ENCODE assay signal across 1 cellular context in genomic region chr1:227728059-227728891, GRCh38.
A peak's percentile ranks its signal among the peaks of the same experiment; 100 is the strongest.
TF ChIP-seq lines count a peak whose summit lies in the region.

No MANE protein-coding gene starts in this region.

TF ChIP-seq in K562, 482 proteins besides CTCF, POLR2A, EP300 and RAD21 (continues in another document):
- TF ChIP-seq TAF15 (IDR thresholded peaks at IDR 0.05; ENCODE audit: low read depth, low read length), result no peak
- peak; percentile 83; the same call in 1 of the 2 replicates for TF ChIP-seq NFATC3 (IDR thresholded peaks at IDR 0.05)
- TF ChIP-seq CREB5 (CRISPR knock-in tag; IDR thresholded peaks at IDR 0.05), result peak; percentile 65; the same call in 1 of the 2 replicates
- no peak for TF ChIP-seq RBM25 (IDR thresholded peaks at IDR 0.05; ENCODE audit: low read depth, low read length, severe bottlenecking)
- TF ChIP-seq VEZF1 (CRISPR knock-in tag; IDR thresholded peaks at IDR 0.05), result peak; percentile 85
- TF ChIP-seq SRF (CRISPR knock-in tag; IDR thresholded peaks at IDR 0.05), result peak in 1 of 2 experiments; percentile 46; a peak in 1 of 4 replicates
- peak; percentile 81; the same call in 1 of the 2 replicates for TF ChIP-seq ZBTB9 (CRISPR knock-in tag; IDR thresholded peaks at IDR 0.05)
- 0 out of 2 replicates have a peak, but pooled peaks have one; percentile 12 for TF ChIP-seq TCF15 (CRISPR knock-in tag; IDR thresholded peaks at IDR 0.05)
- TF ChIP-seq ZNF740 (CRISPR knock-in tag; IDR thresholded peaks at IDR 0.05), result peak; percentile 32; the same call in 1 of the 2 replicates
- TF ChIP-seq ZNF740 (tag; IDR thresholded peaks at IDR 0.05), result no peak
- TF ChIP-seq ZBTB40 (IDR thresholded peaks at IDR 0.05), result no peak
- TF ChIP-seq ZBTB40 (CRISPR knock-in tag; IDR thresholded peaks at IDR 0.05), result no peak
- no peak for TF ChIP-seq ZNF311 (CRISPR knock-in tag; IDR thresholded peaks at IDR 0.05)
- TF ChIP-seq SMARCB1 (IDR thresholded peaks at IDR 0.05; ENCODE audit: insufficient read length, low read depth), result no peak
- TF ChIP-seq PHF8 (IDR thresholded peaks at IDR 0.05; ENCODE audit: borderline replicate concordance, low read length), result peak; percentile 24; the same call in 1 of the 2 replicates
- TF ChIP-seq ELK1 (CRISPR knock-in tag; IDR thresholded peaks at IDR 0.05), result no peak
- TF ChIP-seq MYNN (IDR thresholded peaks at IDR 0.05), result peak; percentile 26; the same call in 1 of the 2 replicates
- TF ChIP-seq MYNN (CRISPR knock-in tag; IDR thresholded peaks at IDR 0.05), result no peak
- TF ChIP-seq HDAC1 (IDR thresholded peaks at IDR 0.05), result no peak
- no peak for TF ChIP-seq ZNF717 (CRISPR knock-in tag; IDR thresholded peaks at IDR 0.05)
- no peak for TF ChIP-seq ZNF444 (CRISPR knock-in tag; IDR thresholded peaks at IDR 0.05)
- peak; percentile 80; the same call in 1 of the 2 replicates for TF ChIP-seq ERF (CRISPR knock-in tag; IDR thresholded peaks at IDR 0.05)
- TF ChIP-seq MGA (IDR thresholded peaks at IDR 0.05), result peak; percentile 30; the same call in 1 of the 2 replicates
